ENCODE assay signal across 1 cellular context in genomic region chr5:54696931-54697330, GRCh38.
TF ChIP-seq lines count a peak whose summit lies in the region.

No MANE protein-coding gene starts in this region.

TF ChIP-seq in IMR-90, 13 proteins besides CTCF, POLR2A, EP300 and RAD21 (continued from another document):
- TF ChIP-seq ELK1 (IDR thresholded peaks at IDR 0.05; ENCODE audit: borderline replicate concordance, low read depth, low read length) (no peak), MAFK (IDR thresholded peaks at IDR 0.05; ENCODE audit: low read depth, low read length) (no peak), RFX5 (IDR thresholded peaks at IDR 0.05; ENCODE audit: low read depth, low read length) (no peak), SMC3 (IDR thresholded peaks at IDR 0.05; ENCODE audit: low read depth, low read length) (no peak), RCOR1 (IDR thresholded peaks at IDR 0.05; ENCODE audit: insufficient replicate concordance, low read length) (no peak), MXI1 (IDR thresholded peaks at IDR 0.05; ENCODE audit: borderline replicate concordance, low read depth, low read length) (no peak), BHLHE40 (IDR thresholded peaks at IDR 0.05; ENCODE audit: low read depth, low read length) (no peak), CHD1 (IDR thresholded peaks at IDR 0.05; ENCODE audit: low read depth, low read length) (no peak), MAZ (IDR thresholded peaks at IDR 0.05; ENCODE audit: borderline replicate concordance, low read depth, low read length) (no peak), USF2 (IDR thresholded peaks at IDR 0.05; ENCODE audit: low read depth, low read length) (no peak), FOS (IDR thresholded peaks at IDR 0.05; ENCODE audit: low read depth, low read length) (no peak)
TF ChIP-seq in IMR-90: peak in this region for 0.
